16 cellular contexts compared by ENCODE assay signal in genomic region chr20:50567860-50568548, GRCh38. TPM values are rescaled to one million over a fixed set of nuclear protein-coding genes. Genes with fewer than 3 reads are reported as not detected.
A peak's percentile ranks its signal among the peaks of the same experiment; 100 is the strongest.
DNase-seq lines count a peak whose midpoint lies in the region; ATAC-seq and TF ChIP-seq lines count a peak whose summit lies in the region.
"Had no signal": no experiment of that assay in that cellular context is flagged by ENCODE, and none has a peak within 500 bp of the region (broad histone marks: within the 10 kb centered on the region; RNA-seq: fewer than 3 reads in every experiment).

No MANE protein-coding gene starts in this region.

- DNase-seq in activated CD8-positive, alpha-beta T cell treated with anti-CD3 and anti-CD28 coated beads for 36 hours: no peak
- DNase-seq in activated CD8-positive, alpha-beta T cell treated with anti-CD3 and anti-CD28 coated beads, Interleukin-2, amount 10 ng/mL, durations not matched to agents 7 days and 5 days: no peak
- no peak for DNase-seq in CD4-positive, CD25-positive, alpha-beta regulatory T cell
- DNase-seq in RWPE1 (ENCODE audit: low spot score): no peak
- peak; percentile 84 for DNase-seq in lower lobe of right lung
- no peak for DNase-seq in GOT3 (lab: John Stamatoyannopoulos, UW)
- DNase-seq in right atrium auricular region (ENCODE audit: low spot score): no peak
- DNase-seq: left ventricle myocardium superior; NCI-H1436 treated with DMSO at 0.1 percent for 48 hours; NCI-H748 treated with DMSO at 0.1 percent for 48 hours; Peyer's patch; stimulated activated naive CD4-positive, alpha-beta T cell had no signal

- CTCF ChIA-PET in activated CD8-positive, alpha-beta T cell treated with anti-CD3 and anti-CD28 coated beads for 36 hours (lab: Charles Lee): interaction anchor here (1.2 to 2.0 kb wide), 4 partner anchors 11 to 64 kb away, joined by 3 to 6 read pairs (median 3); no protein-coding TSS in a partner anchor
- CTCF ChIA-PET in activated CD8-positive, alpha-beta T cell treated with anti-CD3 and anti-CD28 coated beads, Interleukin-2, amount 10 ng/mL, durations not matched to agents 7 days and 5 days (lab: Charles Lee): interaction anchor here (1.4 kb wide), 1 partner anchor 55 kb away, joined by 3 read pairs; no protein-coding TSS in a partner anchor
- CTCF ChIA-PET in RWPE1 (lab: Yijun Ruan, JAX): interaction anchor here (0.6 kb wide), 1 partner anchor 46 kb away, joined by 3 read pairs; no protein-coding TSS in a partner anchor

- no peaks in the 10 kb centered on the region for H3K27me3 Mint-ChIP-seq in activated CD8-positive, alpha-beta T cell treated with anti-CD3 and anti-CD28 coated beads for 36 hours
- no peaks in the 10 kb centered on the region for H3K27me3 Mint-ChIP-seq in activated CD8-positive, alpha-beta T cell treated with anti-CD3 and anti-CD28 coated beads, Interleukin-2, amount 10 ng/mL, durations not matched to agents 7 days and 5 days (ENCODE audit: low read depth)
- H3K27me3 Mint-ChIP-seq in CD4-positive, CD25-positive, alpha-beta regulatory T cell: no peaks in the 10 kb centered on the region

- intact Hi-C loops in activated CD8-positive, alpha-beta T cell treated with anti-CD3 and anti-CD28 coated beads for 36 hours (cut with micrococcal nuclease): no loop called here
- intact Hi-C loops in lower lobe of right lung (cut with DNase I): no loop called here

- no peaks in the 10 kb centered on the region for H3K9me3 ChIP-seq in CD4-positive, CD25-positive, alpha-beta regulatory T cell (ENCODE audit: control insufficient read depth in 2 of 2, low read length in 2 of 2)
- H3K9me3 ChIP-seq in lower lobe of right lung (no peaks in the 10 kb centered on the region), right atrium auricular region (no peaks in the 10 kb centered on the region)
- H3K9me3 ChIP-seq: HAP-1, Peyer's patch had no signal

- peaks cover 73% of the 10 kb centered on the region for H3K4me1 Mint-ChIP-seq in activated CD8-positive, alpha-beta T cell treated with anti-CD3 and anti-CD28 coated beads for 36 hours (ENCODE audit: low read depth)
- H3K4me1 Mint-ChIP-seq in activated CD8-positive, alpha-beta T cell treated with anti-CD3 and anti-CD28 coated beads, Interleukin-2, amount 10 ng/mL, durations not matched to agents 7 days and 5 days (ENCODE audit: low read depth): peaks cover 46% of the 10 kb centered on the region
- H3K4me1 Mint-ChIP-seq in CD4-positive, CD25-positive, alpha-beta regulatory T cell: peaks cover 15 to 74% (median 52%) of the 10 kb centered on the region in 4 donors

- H3K27me3 ChIP-seq in CD4-positive, CD25-positive, alpha-beta regulatory T cell (ENCODE audit: control insufficient read depth, insufficient read depth, low read length): no peaks in the 10 kb centered on the region
- no peaks in the 10 kb centered on the region for H3K27me3 ChIP-seq in lower lobe of right lung (ENCODE audit: low read depth)
- no peaks in the 10 kb centered on the region for H3K27me3 ChIP-seq in right atrium auricular region
- H3K27me3 ChIP-seq: cardiac muscle cell, Peyer's patch had no signal

- peak overlapping the region; percentile 53 for H3K27ac Mint-ChIP-seq in activated CD8-positive, alpha-beta T cell treated with anti-CD3 and anti-CD28 coated beads for 36 hours
- H3K27ac Mint-ChIP-seq in activated CD8-positive, alpha-beta T cell treated with anti-CD3 and anti-CD28 coated beads, Interleukin-2, amount 10 ng/mL, durations not matched to agents 7 days and 5 days: no peak overlapping the region
- peak overlapping the region in 2 of 3 donors; percentile 18 to 80 for H3K27ac Mint-ChIP-seq in CD4-positive, CD25-positive, alpha-beta regulatory T cell

- H3K4me3 ChIP-seq in CD4-positive, CD25-positive, alpha-beta regulatory T cell (ENCODE audit: low read depth, low read length): no peak overlapping the region
- H3K4me3 ChIP-seq in lower lobe of right lung (no peak overlapping the region), right atrium auricular region (no peak overlapping the region)
- H3K4me3 ChIP-seq: cardiac muscle cell, HAP-1, Peyer's patch, skin epidermis had no signal

- H3K36me3 ChIP-seq in CD4-positive, CD25-positive, alpha-beta regulatory T cell (ENCODE audit: control insufficient read depth, insufficient read depth, low read length): peaks cover 65% of the 10 kb centered on the region
- peaks cover 80% of the 10 kb centered on the region for H3K36me3 ChIP-seq in lower lobe of right lung
- peaks cover 38% of the 10 kb centered on the region for H3K36me3 ChIP-seq in right atrium auricular region

- no peak for ATAC-seq in activated CD8-positive, alpha-beta T cell treated with anti-CD3 and anti-CD28 coated beads for 36 hours
- ATAC-seq in activated CD8-positive, alpha-beta T cell treated with anti-CD3 and anti-CD28 coated beads, Interleukin-2, amount 10 ng/mL, durations not matched to agents 7 days and 5 days: no peak
- ATAC-seq in CD4-positive, CD25-positive, alpha-beta regulatory T cell (ENCODE audit: low read depth in 2 of 2): no peak
- ATAC-seq in lower lobe of right lung (peak; percentile 2 to 69), GM18907 (IDR thresholded peaks at IDR 0.05; ENCODE audit: unreplicated experiment) (no peak)
- ATAC-seq: left ventricle myocardium superior had no signal

- POLR2A ChIA-PET in activated CD8-positive, alpha-beta T cell treated with anti-CD3 and anti-CD28 coated beads for 36 hours (lab: Charles Lee): interaction anchor here (0.9 to 1.3 kb wide), 2 partner anchors 52 to 55 kb away, joined by 3 to 4 read pairs; no protein-coding TSS in a partner anchor
- POLR2A ChIA-PET in activated CD8-positive, alpha-beta T cell treated with anti-CD3 and anti-CD28 coated beads, Interleukin-2, amount 10 ng/mL, durations not matched to agents 7 days and 5 days (lab: Charles Lee): interaction anchor here (0.6 kb wide), 1 partner anchor 21 kb away, joined by 3 read pairs; no protein-coding TSS in a partner anchor
- POLR2A ChIA-PET in RWPE1 (lab: Yijun Ruan, JAX; ENCODE audit: low non-redundant PET): interaction anchor here (0.5 kb wide), 1 partner anchor 116 kb away, joined by 3 read pairs; no protein-coding TSS in a partner anchor

- no peak for TF ChIP-seq CTCF in activated CD8-positive, alpha-beta T cell treated with anti-CD3 and anti-CD28 coated beads for 36 hours (IDR thresholded peaks at IDR 0.05)
- no peak for TF ChIP-seq CTCF in RWPE1 (conservative IDR thresholded peaks at IDR 0.05; ENCODE audit: low read depth)
- no peak for TF ChIP-seq CTCF in lower lobe of right lung (IDR thresholded peaks at IDR 0.05)
- no peak for TF ChIP-seq CTCF in right atrium auricular region (IDR thresholded peaks at IDR 0.05)

- no peak overlapping the region for H3K27ac ChIP-seq in CD4-positive, CD25-positive, alpha-beta regulatory T cell (ENCODE audit: insufficient read depth, low read length, poor library complexity, severe bottlenecking)
- H3K27ac ChIP-seq in RWPE1: peak overlapping the region; percentile 58
- no peak overlapping the region for H3K27ac ChIP-seq in lower lobe of right lung
- no peak overlapping the region for H3K27ac ChIP-seq in right atrium auricular region
- H3K27ac ChIP-seq: cardiac muscle cell, Peyer's patch, skin epidermis had no signal

- no peaks in the 10 kb centered on the region for H3K9me3 Mint-ChIP-seq in activated CD8-positive, alpha-beta T cell treated with anti-CD3 and anti-CD28 coated beads for 36 hours
- H3K9me3 Mint-ChIP-seq in activated CD8-positive, alpha-beta T cell treated with anti-CD3 and anti-CD28 coated beads, Interleukin-2, amount 10 ng/mL, durations not matched to agents 7 days and 5 days (ENCODE audit: insufficient read depth): no peaks in the 10 kb centered on the region
- no peaks in the 10 kb centered on the region for H3K9me3 Mint-ChIP-seq in CD4-positive, CD25-positive, alpha-beta regulatory T cell

- H3K4me1 ChIP-seq in CD4-positive, CD25-positive, alpha-beta regulatory T cell (ENCODE audit: control insufficient read depth, insufficient read depth, low read length, poor library complexity, severe bottlenecking): peaks cover 12% of the 10 kb centered on the region
- peaks cover 55% of the 10 kb centered on the region for H3K4me1 ChIP-seq in lower lobe of right lung
- H3K4me1 ChIP-seq in right atrium auricular region: peaks cover 0 to 26% of the 10 kb centered on the region in 2 donors
- H3K4me1 ChIP-seq: HAP-1 had no signal

- H3K4me3 Mint-ChIP-seq in activated CD8-positive, alpha-beta T cell treated with anti-CD3 and anti-CD28 coated beads for 36 hours: no peak overlapping the region
- no peak overlapping the region for H3K4me3 Mint-ChIP-seq in activated CD8-positive, alpha-beta T cell treated with anti-CD3 and anti-CD28 coated beads, Interleukin-2, amount 10 ng/mL, durations not matched to agents 7 days and 5 days
- H3K4me3 Mint-ChIP-seq in CD4-positive, CD25-positive, alpha-beta regulatory T cell: no peak overlapping the region

- H3K36me3 Mint-ChIP-seq in activated CD8-positive, alpha-beta T cell treated with anti-CD3 and anti-CD28 coated beads for 36 hours (ENCODE audit: low read depth): peaks cover 45% of the 10 kb centered on the region
- H3K36me3 Mint-ChIP-seq in activated CD8-positive, alpha-beta T cell treated with anti-CD3 and anti-CD28 coated beads, Interleukin-2, amount 10 ng/mL, durations not matched to agents 7 days and 5 days (ENCODE audit: low read depth): peaks cover 68% of the 10 kb centered on the region
- H3K36me3 Mint-ChIP-seq in CD4-positive, CD25-positive, alpha-beta regulatory T cell: peaks cover 24% of the 10 kb centered on the region

RNA-seq across cellular contexts. Expression of gene PTPN1, which starts 57.8 kb away (rescaled TPM):
- total RNA-seq in activated CD8-positive, alpha-beta T cell treated with anti-CD3 and anti-CD28 coated beads for 36 hours: 10 to 100 TPM; 65.1 to 66.6 TPM
- 10 to 100 TPM; 59.7 to 62.5 TPM for total RNA-seq in activated CD8-positive, alpha-beta T cell treated with anti-CD3 and anti-CD28 coated beads, Interleukin-2, amount 10 ng/mL, durations not matched to agents 7 days and 5 days
- 76.3 TPM for total RNA-seq in CD4-positive, CD25-positive, alpha-beta regulatory T cell
- polyA plus RNA-seq in CD4-positive, CD25-positive, alpha-beta regulatory T cell: 10 to 100 TPM; 27.1 to 34.3 (median 30.3) TPM
- 78.2 TPM for total RNA-seq in lower lobe of right lung
- total RNA-seq in right atrium auricular region: 10 to 100 TPM; 28.1 to 38.7 TPM

Comparison
In these comparisons a context has a peak if more than half of its experiments do, and no peak if none do; other contexts are left out.
1. ATAC-seq: peak in lower lobe of right lung (2 of 2); none in activated CD8-positive, alpha-beta T cell treated with anti-CD3 and anti-CD28 coated beads for 36 hours (single experiment), activated CD8-positive, alpha-beta T cell treated with anti-CD3 and anti-CD28 coated beads, Interleukin-2, amount 10 ng/mL, durations not matched to agents 7 days and 5 days (single experiment), CD4-positive, CD25-positive, alpha-beta regulatory T cell (0 of 2) and GM18907 (single experiment).